ENCODE assay signal across 17 cellular contexts in the genomic region with DNA sequence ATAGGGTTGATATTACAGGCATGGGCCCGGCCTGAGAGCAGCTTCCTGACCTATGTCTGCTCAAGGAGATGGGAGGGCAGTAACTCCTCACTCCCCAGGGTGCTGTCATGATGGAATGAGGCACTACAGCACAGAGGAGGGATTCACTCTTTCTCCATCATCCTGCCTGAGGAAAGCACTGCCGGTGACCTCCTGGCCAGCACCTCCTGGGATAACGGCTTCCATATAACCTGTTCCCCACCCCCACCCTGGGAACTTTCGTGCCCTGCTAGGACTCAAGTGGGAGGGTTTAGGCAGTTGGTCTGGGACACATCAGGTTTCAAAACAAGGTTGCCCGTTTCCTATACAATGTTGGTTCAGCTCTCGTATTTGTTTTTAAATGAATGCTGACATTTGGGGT. TPM values are rescaled to one million over a fixed set of nuclear protein-coding genes. Genes with fewer than 3 reads are reported as not detected.
DNase-seq lines count a peak whose midpoint lies in the region; ATAC-seq and TF ChIP-seq lines count a peak whose summit lies in the region.
"Had no signal": no experiment of that assay in that cellular context is flagged by ENCODE, and none has a peak within 500 bp of the region (broad histone marks: within the 10 kb centered on the region; RNA-seq: fewer than 3 reads in every experiment).

No MANE protein-coding gene starts in this region.

- peak overlapping the region; percentile 16 for H3K18ac ChIP-seq in neuronal stem cell (ENCODE audit: low read length)

- no peak overlapping the region for H4K91ac ChIP-seq in neuronal stem cell (ENCODE audit: low read depth, low read length, poor library complexity)

- H3K4me1 ChIP-seq in cardiac muscle cell (ENCODE audit: low read depth) (peaks cover 52% of the 10 kb centered on the region), left ventricle myocardium inferior (peaks cover 23% of the 10 kb centered on the region), neuronal stem cell (ENCODE audit: control insufficient read depth in 2 of 2, insufficient read depth in 1 of 2, low read depth in 1 of 2, low read length in 2 of 2) (peaks cover 15 to 17% of the 10 kb centered on the region in 2 donors)
- H3K4me1 ChIP-seq: BLaER1 had no signal

- intact Hi-C loops in left ventricle myocardium inferior (cut with micrococcal nuclease), result no loop called here

- H3K4me3 ChIP-seq in cardiac muscle cell, result no peak overlapping the region
- H3K4me3 ChIP-seq in left ventricle myocardium inferior, result no peak overlapping the region
- H3K4me3 ChIP-seq in neuronal stem cell (ENCODE audit: low read length in 2 of 2), result no peak overlapping the region
- H3K4me3 ChIP-seq: BLaER1, GM23338 had no signal

- no peak overlapping the region for H3K4me2 ChIP-seq in neuronal stem cell (ENCODE audit: insufficient read depth, low read length, poor library complexity, severe bottlenecking)
- H3K4me2 ChIP-seq: BLaER1, GM23338 had no signal

- no peak for DNase-seq in cardiac muscle cell (ENCODE audit: low read depth in 1 of 2, low spot score in 1 of 2)
- DNase-seq in left ventricle myocardium inferior, result no peak
- DNase-seq in activated CD8-positive, alpha-beta memory T cell treated with anti-CD3 and anti-CD28 coated beads, Interleukin-2, amount 50 U/mL, for 48 hours, result peak; percentile 39
- no peak for DNase-seq in neuronal stem cell (ENCODE audit: low spot score)
- DNase-seq in ureter (ENCODE audit: low spot score), result peak; percentile 27
- DNase-seq in NCI-H2107 treated with DMSO at 0.1 percent for 48 hours (lab: John Stamatoyannopoulos, UW; ENCODE audit: unreplicated experiment), result no peak
- DNase-seq: 8988T; CD4-positive, alpha-beta memory T cell; DMS79 treated with DMSO at 0.1 percent for 48 hours; GF-D8; HCEC 1CT; HFFc6 had no signal

- H3K27me3 ChIP-seq in cardiac muscle cell, result no peaks in the 10 kb centered on the region
- H3K27me3 ChIP-seq in left ventricle myocardium inferior (ENCODE audit: low read depth), result no peaks in the 10 kb centered on the region
- H3K27me3 ChIP-seq in neuronal stem cell (ENCODE audit: control insufficient read depth in 3 of 3, insufficient read depth in 3 of 3, low read depth in 1 of 3, low read length in 3 of 3), result no peaks in the 10 kb centered on the region
- H3K27me3 ChIP-seq: BLaER1 had no signal

- no peak overlapping the region for H2BK15ac ChIP-seq in neuronal stem cell (ENCODE audit: low read length)

- H3K23ac ChIP-seq in neuronal stem cell (ENCODE audit: low read depth, low read length, poor library complexity), result no peak overlapping the region

- no peak overlapping the region for H2AFZ ChIP-seq in neuronal stem cell (ENCODE audit: low read length)
- H2AFZ ChIP-seq: GM23338 had no signal

- H2BK5ac ChIP-seq in neuronal stem cell (ENCODE audit: low read length), result no peak overlapping the region

- H3K4ac ChIP-seq in neuronal stem cell (ENCODE audit: low read length), result no peak overlapping the region

- ATAC-seq in GM21528 (IDR thresholded peaks at IDR 0.05; ENCODE audit: low FRiP score, unreplicated experiment), result no peak
- no peak for ATAC-seq in GM18519 (IDR thresholded peaks at IDR 0.05; ENCODE audit: low FRiP score, unreplicated experiment)

- peak overlapping the region; percentile 18 for H3K9ac ChIP-seq in neuronal stem cell (ENCODE audit: low read depth, low read length, poor library complexity)
- H3K9ac ChIP-seq: BLaER1 had no signal

- no peak overlapping the region for H3K14ac ChIP-seq in neuronal stem cell (ENCODE audit: low read length)

- H2AK5ac ChIP-seq in neuronal stem cell (ENCODE audit: low read depth, low read length), result no peak overlapping the region

- H3K9me3 ChIP-seq in cardiac muscle cell (ENCODE audit: low read depth), result no peaks in the 10 kb centered on the region
- H3K9me3 ChIP-seq in left ventricle myocardium inferior (replicated peaks), result no peaks in the 10 kb centered on the region
- H3K9me3 ChIP-seq in neuronal stem cell (replicated peaks in 1 of 2; ENCODE audit: control insufficient read depth in 2 of 2, insufficient read depth in 1 of 2, low read depth in 1 of 2, low read length in 2 of 2), result no peaks in the 10 kb centered on the region
- H3K9me3 ChIP-seq: BLaER1 had no signal

- H4K8ac ChIP-seq in neuronal stem cell (ENCODE audit: low read depth, low read length), result no peak overlapping the region

- H2BK120ac ChIP-seq in neuronal stem cell (ENCODE audit: low read depth, low read length), result no peak overlapping the region

- no CpG with 5 or more reads among the region's 6 CpGs for WGBS in neuronal stem cell (ENCODE audit: extremely low coverage in 2 of 2, insufficient read length in 2 of 2, insufficient replicate concordance in 1 of 2), 2 donors

- H3K36me3 ChIP-seq in cardiac muscle cell, result no peaks in the 10 kb centered on the region
- no peaks in the 10 kb centered on the region for H3K36me3 ChIP-seq in left ventricle myocardium inferior
- H3K36me3 ChIP-seq in neuronal stem cell (replicated peaks in 1 of 2; ENCODE audit: control insufficient read depth in 2 of 2, insufficient read depth in 2 of 2, low read length in 2 of 2), result peaks cover 6 to 15% of the 10 kb centered on the region in 2 donors

- H3K79me1 ChIP-seq in neuronal stem cell (ENCODE audit: low read depth, low read length), result no peaks in the 10 kb centered on the region

- TF ChIP-seq CTCF in cardiac muscle cell (IDR thresholded peaks at IDR 0.05; ENCODE audit: low read depth, low read length) (no peak), left ventricle myocardium inferior (IDR thresholded peaks at IDR 0.05; ENCODE audit: borderline replicate concordance) (no peak)

- H2BK12ac ChIP-seq in neuronal stem cell (ENCODE audit: low read length), result no peak overlapping the region

- peak overlapping the region; percentile 69 for H3K27ac ChIP-seq in cardiac muscle cell
- H3K27ac ChIP-seq in left ventricle myocardium inferior (replicated peaks), result no peak overlapping the region
- no peak overlapping the region for H3K27ac ChIP-seq in neuronal stem cell (replicated peaks; ENCODE audit: low read length)
- H3K27ac ChIP-seq: BLaER1, HL-60 had no signal

RNA-seq across cellular contexts. Expression of gene MN1, which starts 42.7 kb away (rescaled TPM):
- total RNA-seq in cardiac muscle cell (27.8 and 45.8 TPM in 2 replicates), left ventricle myocardium inferior (7.7 TPM), ureter (3.3 TPM)
- 7.8 and 15.7 TPM in 2 replicates for polyA plus RNA-seq in cardiac muscle cell
- polyA plus RNA-seq in neuronal stem cell (2013, experiment 1 of 2), result 18.7 TPM
- 21.3 TPM for polyA plus RNA-seq in neuronal stem cell (2013, experiment 2 of 2)

Comparison
In these comparisons a context has a peak if more than half of its experiments do, and no peak if none do; other contexts are left out.
1. DNase-seq: peak in activated CD8-positive, alpha-beta memory T cell treated with anti-CD3 and anti-CD28 coated beads, Interleukin-2, amount 50 U/mL, for 48 hours (single experiment) and ureter (single experiment); none in cardiac muscle cell (0 of 2), left ventricle myocardium inferior (single experiment), neuronal stem cell (single experiment) and NCI-H2107 treated with DMSO at 0.1 percent for 48 hours (single experiment).